In the genomic region with DNA sequence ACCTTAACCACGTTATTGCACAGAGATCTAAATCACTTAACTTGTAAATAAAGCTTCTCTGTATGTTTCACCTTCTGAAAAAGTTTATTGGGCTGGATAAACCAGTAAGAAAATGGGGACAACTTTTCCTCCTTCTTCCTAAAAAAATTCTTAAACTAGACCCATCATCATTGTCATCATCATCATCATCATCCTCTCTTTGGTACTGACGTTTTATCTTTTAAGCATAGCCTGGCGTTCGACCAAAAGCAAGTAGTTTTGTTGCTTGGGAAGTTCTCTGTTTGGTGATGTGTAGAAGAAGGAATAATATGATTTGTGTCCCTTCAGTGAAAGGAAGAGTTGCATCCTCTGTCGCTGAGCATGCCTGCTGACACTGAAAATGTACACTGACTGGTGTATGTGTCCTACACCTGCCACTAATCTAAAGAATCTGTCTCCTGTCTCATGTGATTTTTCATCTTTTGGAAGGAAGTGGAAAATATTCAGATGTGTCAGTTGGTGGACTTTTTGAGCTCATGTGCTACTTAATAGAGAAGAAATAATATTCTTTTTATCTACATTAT, we compare ENCODE assay signal across 26 cellular contexts. TPM values are rescaled to one million over a fixed set of nuclear protein-coding genes. Genes with fewer than 3 reads are reported as not detected.
"Had no signal": no experiment of that assay in that cellular context is flagged by ENCODE, and none has a peak within 500 bp of the region (broad histone marks: within the 10 kb centered on the region; RNA-seq: fewer than 3 reads in every experiment).

No MANE protein-coding gene starts in this region.

- DNase-seq: activated CD4-positive, alpha-beta memory T cell treated with anti-CD3 and anti-CD28 coated beads, Interleukin-2, amount 10 ng/mL, durations not matched to agents 7 days and 5 days; activated CD4-positive, alpha-beta T cell treated with anti-CD3 and anti-CD28 coated beads, Interleukin-2, amount 10 ng/mL, durations not matched to agents 24 days and 14 days; activated effector memory CD4-positive, alpha-beta T cell treated with anti-CD3 and anti-CD28 coated beads, Interleukin-2, amount 50 U/mL, for 16 hours; activated naive CD4-positive, alpha-beta T cell treated with anti-CD3 and anti-CD28 coated beads, Interleukin-2, amount 50 U/mL, for 16 hours; activated naive CD8-positive, alpha-beta T cell treated with anti-CD3 and anti-CD28 coated beads, Interleukin-2, amount 50 U/mL, for 24 hours; effector CD8-positive, alpha-beta T cell; foreskin melanocyte; kidney glomerular epithelial cell; naive B cell; stimulated activated CD4-positive, alpha-beta T cell treated with anti-CD3 and anti-CD28 coated beads, Interleukin-12 subunit alpha, Interleukin-12 subunit beta, amount 100 ng/mL, for 4 hours; thyroid gland; upper lobe of right lung had no signal

- H3K9me3 ChIP-seq: left lung, thyroid gland, upper lobe of right lung had no signal

- FAIRE-seq: endothelial cell of umbilical vein had no signal

- H3K4me3 ChIP-seq: hepatocyte, left lung, lung, thyroid gland, upper lobe of right lung had no signal

- H3K36me3 ChIP-seq: left lung, thyroid gland, upper lobe of right lung had no signal

- H3K4me3 Mint-ChIP-seq: activated CD4-positive, alpha-beta memory T cell treated with anti-CD3 and anti-CD28 coated beads, Interleukin-2, amount 10 ng/mL, durations not matched to agents 7 days and 5 days; activated CD4-positive, alpha-beta T cell treated with anti-CD3 and anti-CD28 coated beads, Interleukin-2, amount 10 ng/mL, durations not matched to agents 24 days and 14 days; activated naive CD8-positive, alpha-beta T cell treated with anti-CD3 and anti-CD28 coated beads, Interleukin-2, amount 50 U/mL, for 24 hours; dendritic cell treated with granulocyte-macrophage colony-stimulating factor and Interleukin-4, amounts not matched to agents 40 ng/mL and 50 ng/mL, for 4 days; naive B cell; stimulated activated naive CD8-positive, alpha-beta T cell treated with anti-CD3 and anti-CD28 coated beads, Interleukin-15, Interleukin-2, amounts not matched to agents 100 ng/mL and 50 ng/mL, for 24 hours; T-helper 2 cell treated with Interferon-gamma antibody and Interleukin-4, amounts not matched to agents 5 μg/mL and 100 μg/mL, for 36 hours had no signal

- H3K27ac ChIP-seq: hepatocyte, left lung, thyroid gland, upper lobe of right lung, VCaP had no signal

- H3K27ac Mint-ChIP-seq: activated CD4-positive, alpha-beta memory T cell treated with anti-CD3 and anti-CD28 coated beads, Interleukin-2, amount 10 ng/mL, durations not matched to agents 7 days and 5 days; activated CD4-positive, alpha-beta T cell treated with anti-CD3 and anti-CD28 coated beads, Interleukin-2, amount 10 ng/mL, durations not matched to agents 24 days and 14 days; activated naive CD8-positive, alpha-beta T cell treated with anti-CD3 and anti-CD28 coated beads, Interleukin-2, amount 50 U/mL, for 24 hours; dendritic cell treated with granulocyte-macrophage colony-stimulating factor and Interleukin-4, amounts not matched to agents 40 ng/mL and 50 ng/mL, for 4 days; naive B cell; progenitor cell of endocrine pancreas; stimulated activated naive CD8-positive, alpha-beta T cell treated with anti-CD3 and anti-CD28 coated beads, Interleukin-15, Interleukin-2, amounts not matched to agents 100 ng/mL and 50 ng/mL, for 24 hours; T-helper 2 cell treated with Interferon-gamma antibody and Interleukin-4, amounts not matched to agents 5 μg/mL and 100 μg/mL, for 36 hours had no signal

- H3K4me1 Mint-ChIP-seq: activated CD4-positive, alpha-beta memory T cell treated with anti-CD3 and anti-CD28 coated beads, Interleukin-2, amount 10 ng/mL, durations not matched to agents 7 days and 5 days; activated CD4-positive, alpha-beta T cell treated with anti-CD3 and anti-CD28 coated beads, Interleukin-2, amount 10 ng/mL, durations not matched to agents 24 days and 14 days; activated naive CD8-positive, alpha-beta T cell treated with anti-CD3 and anti-CD28 coated beads, Interleukin-2, amount 50 U/mL, for 24 hours had no signal

- H3K9me3 Mint-ChIP-seq: activated CD4-positive, alpha-beta memory T cell treated with anti-CD3 and anti-CD28 coated beads, Interleukin-2, amount 10 ng/mL, durations not matched to agents 7 days and 5 days; activated CD4-positive, alpha-beta T cell treated with anti-CD3 and anti-CD28 coated beads, Interleukin-2, amount 10 ng/mL, durations not matched to agents 24 days and 14 days; activated naive CD8-positive, alpha-beta T cell treated with anti-CD3 and anti-CD28 coated beads, Interleukin-2, amount 50 U/mL, for 24 hours; dendritic cell treated with granulocyte-macrophage colony-stimulating factor and Interleukin-4, amounts not matched to agents 40 ng/mL and 50 ng/mL, for 4 days; T-helper 2 cell treated with Interferon-gamma antibody and Interleukin-4, amounts not matched to agents 5 μg/mL and 100 μg/mL, for 36 hours had no signal

- H3K4me2 ChIP-seq: hepatocyte had no signal

- H3K79me2 ChIP-seq: hepatocyte had no signal

- H2AFZ ChIP-seq: hepatocyte had no signal

- ATAC-seq: activated CD4-positive, CD25-positive, alpha-beta regulatory T cell treated with anti-CD3 and anti-CD28 coated beads, Interleukin-2, amount 50 U/mL, for 24 hours; activated naive CD8-positive, alpha-beta T cell treated with anti-CD3 and anti-CD28 coated beads, Interleukin-2, amount 50 U/mL, for 24 hours; esophagus mucosa; left lung; upper lobe of right lung had no signal

- H3K27me3 ChIP-seq: thyroid gland had no signal

- H3K4me1 ChIP-seq: upper lobe of right lung had no signal

RNA-seq across cellular contexts. Expression of a gene that starts 2.4 kb away (rescaled TPM):
- total RNA-seq: activated CD4-positive, alpha-beta memory T cell treated with anti-CD3 and anti-CD28 coated beads, Interleukin-2, amount 10 ng/mL, durations not matched to agents 7 days and 5 days; activated CD4-positive, alpha-beta T cell treated with anti-CD3 and anti-CD28 coated beads, Interleukin-2, amount 10 ng/mL, durations not matched to agents 24 days and 14 days; cardiac septum; endothelial cell of umbilical vein; esophagus mucosa; left lung; mesenteric fat pad; osteoblast; thyroid gland; upper lobe of right lung had no signal
- polyA plus RNA-seq: endothelial cell of umbilical vein, hepatocyte, lung had no signal
